Comparison of ENCODE assay signal across 8 cellular contexts in the genomic region with DNA sequence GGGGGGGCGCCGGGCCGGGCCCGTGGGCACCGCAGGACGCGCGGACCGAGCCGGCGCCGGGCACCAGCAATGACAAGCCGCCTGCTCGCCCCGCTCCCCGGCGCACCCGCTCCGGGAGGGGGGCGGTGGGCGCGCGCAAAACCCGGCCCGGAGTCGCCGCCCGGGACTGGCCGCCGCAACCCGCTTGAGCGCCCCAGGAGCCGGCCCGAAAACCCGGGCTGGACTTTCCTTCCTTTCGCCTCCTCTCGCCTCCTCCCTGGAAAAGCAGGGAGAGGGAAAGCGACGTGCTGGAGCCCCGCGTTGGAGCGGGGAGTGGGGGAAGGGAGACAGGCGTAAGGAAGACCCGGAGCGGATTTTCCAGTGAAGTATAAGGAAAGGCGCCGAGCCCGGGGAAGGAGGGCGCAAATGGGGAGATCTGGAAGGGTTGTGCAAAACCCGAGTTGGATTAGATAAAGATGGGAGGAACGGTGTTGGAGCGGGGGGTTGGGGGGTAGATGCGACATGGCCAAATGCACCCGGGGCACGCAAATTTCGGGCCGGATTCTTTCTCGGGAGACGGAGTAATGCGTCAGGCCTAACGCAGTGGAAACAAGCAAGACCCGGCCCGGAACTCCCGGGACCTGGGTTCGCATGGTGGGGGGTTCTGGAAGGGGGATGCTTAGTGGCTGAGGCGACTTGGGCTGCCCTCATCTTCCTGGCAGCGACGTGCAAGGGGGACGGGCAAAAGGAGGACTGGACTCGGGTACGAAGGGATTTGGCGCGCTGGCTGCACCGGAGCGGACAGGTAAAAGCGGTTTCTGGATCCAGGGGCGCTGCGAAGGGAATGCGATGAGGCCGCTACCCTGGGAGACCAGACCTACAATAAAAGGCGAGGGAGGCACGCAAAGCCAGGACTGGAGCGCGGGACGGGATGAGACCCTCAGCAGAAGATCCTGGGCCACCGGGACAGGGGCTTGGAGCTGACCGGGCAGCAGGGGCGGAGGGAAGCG. TPM values are rescaled to one million over a fixed set of nuclear protein-coding genes. Genes with fewer than 3 reads are reported as not detected.
A peak's percentile ranks its signal among the peaks of the same experiment; 100 is the strongest.
DNase-seq lines count a peak whose midpoint lies in the region; ATAC-seq, FAIRE-seq and TF ChIP-seq lines count a peak whose summit lies in the region.
"Not testable (repeated sequence)": the region's sequence is repeated elsewhere in the genome, so short reads cannot be mapped to it uniquely, and the experiment has no call there.

No MANE protein-coding gene starts in this region.

- H3K4me3 ChIP-seq in HUES6 (ENCODE audit: low read depth, low read length) (peak overlapping the region; percentile 58), breast epithelium (peak overlapping the region; percentile 42 to 97 (median 81))

- H3K4me3 Mint-ChIP-seq in osteocyte (ENCODE audit: unreplicated experiment), result peak overlapping the region; percentile 86

- peak overlapping the region; percentile 92 for H3K27ac Mint-ChIP-seq in osteocyte (ENCODE audit: unreplicated experiment)

- H3K27ac ChIP-seq in HUES6 (ENCODE audit: low read depth, low read length) (peak overlapping the region; percentile 79), breast epithelium (peak overlapping the region; percentile 59 to 68)

- intact Hi-C loops in breast epithelium (cut with DNase I; ENCODE audit: low total_unique reads), result not testable (repeated sequence)

- TF ChIP-seq POLR2A in breast epithelium (IDR thresholded peaks at IDR 0.05), result not testable (repeated sequence)

- peaks cover 19% of the 10 kb centered on the region for H3K4me1 Mint-ChIP-seq in osteocyte (ENCODE audit: unreplicated experiment)

- not testable (repeated sequence) for H3K36me3 Mint-ChIP-seq in osteocyte (ENCODE audit: unreplicated experiment)

- peak; percentile 53 for ATAC-seq in stimulated activated naive CD8-positive, alpha-beta T cell treated with anti-CD3 and anti-CD28 coated beads, Interleukin-15, Interleukin-2, amounts not matched to agents 100 U/mL and 50 U/mL, for 24 hours

- H3K27me3 ChIP-seq in HUES6 (ENCODE audit: control insufficient read depth, insufficient read depth, low read length), result peaks cover 12% of the 10 kb centered on the region; the same call in 1 of the 2 replicates
- H3K27me3 ChIP-seq in breast epithelium, result not testable (repeated sequence)

- DNase-seq in D721Med (ENCODE audit: insufficient read length, low spot score) (peak; percentile 51), NCI-H774 (lab: John Stamatoyannopoulos, UW) (peak; percentile 90), breast epithelium (ENCODE audit: low spot score in 2 of 2) (peak; percentile 87 to 90), hepatic stellate cell (ENCODE audit: low spot score) (peak; percentile 76), osteocyte (ENCODE audit: extremely low spot score, unreplicated experiment) (peak; percentile 98)
- peak; percentile 70 to 83 for DNase-seq in activated CD4-positive, alpha-beta T cell treated with anti-CD3 and anti-CD28 coated beads for 4 hours
- DNase-seq in stimulated activated naive CD8-positive, alpha-beta T cell treated with anti-CD3 and anti-CD28 coated beads, Interleukin-15, Interleukin-2, amounts not matched to agents 100 U/mL and 50 U/mL, for 24 hours, result peak; percentile 84

- not testable (repeated sequence) for H3K9me3 ChIP-seq in HUES6 (ENCODE audit: control insufficient read depth, insufficient read depth, low read depth, low read length); breast epithelium

- peak overlapping the region; percentile 79 for H3K9ac ChIP-seq in HUES6 (ENCODE audit: low read length)

- H3K9me3 Mint-ChIP-seq in osteocyte (ENCODE audit: unreplicated experiment), result not testable (repeated sequence)

- H3K27me3 Mint-ChIP-seq in osteocyte (ENCODE audit: unreplicated experiment), result not testable (repeated sequence)

- peaks cover 11% of the 10 kb centered on the region for H3K4me1 ChIP-seq in HUES6 (ENCODE audit: control insufficient read depth, insufficient read depth, low read length)
- H3K4me1 ChIP-seq in breast epithelium, result not testable (repeated sequence)

- not testable (repeated sequence) for TF ChIP-seq CTCF in D721Med (IDR thresholded peaks at IDR 0.05; ENCODE audit: insufficient read depth, missing control alignments); breast epithelium (IDR thresholded peaks at IDR 0.05); osteocyte (IDR thresholded peaks at IDR 0.05)

- not testable (repeated sequence) for H3K36me3 ChIP-seq in HUES6 (ENCODE audit: control insufficient read depth, insufficient read depth, low read length); breast epithelium

- not testable (repeated sequence) for FAIRE-seq in D721Med (lab: Jason Lieb, UNC)

RNA-seq across cellular contexts. Expression of a gene that starts 1.1 kb away (rescaled TPM):
- total RNA-seq in breast epithelium (10 to 100 TPM; 11.2 to 14.7 (median 11.6) TPM), osteocyte (43.5 and 48.6 TPM in 2 replicates)

Comparison
In these comparisons a context has a peak if more than half of its experiments do, and no peak if none do; other contexts are left out.
1. Peak in every context shown above with its lines: DNase-seq, ATAC-seq, H3K4me3 ChIP-seq and H3K27ac ChIP-seq.